Comparison of ENCODE assay signal across 9 cellular contexts in the genomic region with DNA sequence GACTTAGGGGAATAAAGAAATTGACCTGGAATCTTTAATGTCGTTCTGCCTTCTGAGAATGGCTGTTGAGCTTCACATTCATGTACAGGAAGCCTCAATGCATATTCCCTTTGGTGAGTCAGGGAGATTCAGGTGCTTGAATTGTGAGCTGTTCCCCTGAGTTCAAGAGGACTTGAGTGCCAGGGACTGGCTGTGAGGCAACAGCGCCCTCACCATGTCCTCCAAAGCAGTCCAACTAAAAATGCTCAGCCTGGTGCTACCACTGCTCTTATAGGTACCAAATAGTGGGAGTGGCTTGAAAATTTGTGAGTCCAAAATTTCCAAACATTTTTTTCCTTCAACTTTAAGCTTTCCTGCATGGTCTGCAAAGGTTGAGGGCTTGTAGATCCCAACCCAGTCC. TPM values are rescaled to one million over a fixed set of nuclear protein-coding genes. Genes with fewer than 3 reads are reported as not detected.
DNase-seq lines count a peak whose midpoint lies in the region; ATAC-seq, FAIRE-seq and TF ChIP-seq lines count a peak whose summit lies in the region.
"Had no signal": no experiment of that assay in that cellular context is flagged by ENCODE, and none has a peak within 500 bp of the region (broad histone marks: within the 10 kb centered on the region; RNA-seq: fewer than 3 reads in every experiment).

No MANE protein-coding gene starts in this region.

- no peaks in the 10 kb centered on the region for H3F3A ChIP-seq in OCI-LY1 (ENCODE audit: insufficient read depth, low read length)

- H3K4me3 ChIP-seq in AG04449 (ENCODE audit: low read depth, low read length) (no peak overlapping the region), OCI-LY1 (ENCODE audit: low read depth, low read length, poor library complexity, severe bottlenecking) (no peak overlapping the region), kidney (ENCODE audit: low read length in 2 of 2) (no peak overlapping the region), spleen (no peak overlapping the region)

- peaks cover 15% of the 10 kb centered on the region; the same call in 1 of the 2 replicates for H3K36me3 ChIP-seq in OCI-LY1 (ENCODE audit: insufficient read depth, low read length)
- H3K36me3 ChIP-seq in kidney (ENCODE audit: control insufficient read depth in 1 of 2, insufficient read depth in 2 of 2, low read length in 2 of 2), result peaks cover 5 to 18% of the 10 kb centered on the region in 2 donors
- H3K36me3 ChIP-seq in spleen, result peaks cover 0 to 100% (median 59%) of the 10 kb centered on the region in 6 donors

- TF ChIP-seq POLR2A in spleen (IDR thresholded peaks at IDR 0.05), result no peak

- 90 to 93% (median 92%) methylated on average over 2 of the region's 2 CpGs for WGBS in spleen, 5 donors

- POLR2A ChIA-PET in AG04449 (lab: Yijun Ruan, JAX), result no interaction called here

- no peak overlapping the region for H2AFZ ChIP-seq in OCI-LY1 (ENCODE audit: low read length)
- H2AFZ ChIP-seq: parathyroid adenoma had no signal

- H3K27ac ChIP-seq in OCI-LY1 (ENCODE audit: low read depth, low read length, poor library complexity, severe bottlenecking) (no peak overlapping the region), kidney (ENCODE audit: low read depth in 2 of 2, low read length in 2 of 2) (no peak overlapping the region), spleen (no peak overlapping the region)
- H3K27ac ChIP-seq: parathyroid adenoma had no signal

- FAIRE-seq in kidney (lab: Jason Lieb, UNC), result no peak

- H3K9me2 ChIP-seq in OCI-LY1 (ENCODE audit: low read depth, low read length), result no peaks in the 10 kb centered on the region

- no peak overlapping the region for H3K9ac ChIP-seq in OCI-LY1 (ENCODE audit: low read length)
- H3K9ac ChIP-seq in kidney (ENCODE audit: low read length in 2 of 2), result no peak overlapping the region
- H3K9ac ChIP-seq: parathyroid adenoma had no signal

- no peaks in the 10 kb centered on the region for H4K20me1 ChIP-seq in OCI-LY1 (ENCODE audit: insufficient read depth, low read length)

- CTCF ChIA-PET in AG04449 (lab: Yijun Ruan, JAX), result interaction anchor here (0.9 to 2.7 kb wide), 14 partner anchors 8 to 268 kb away, joined by 3 to 15 read pairs (median 5); no protein-coding TSS in a partner anchor

- H3K4me1 ChIP-seq in OCI-LY1 (ENCODE audit: insufficient read depth, low read length, severe bottlenecking) (no peaks in the 10 kb centered on the region), kidney (ENCODE audit: control insufficient read depth in 1 of 2, insufficient read depth in 1 of 2, low read depth in 1 of 2, low read length in 2 of 2) (no peaks in the 10 kb centered on the region), spleen (no peaks in the 10 kb centered on the region)
- H3K4me1 ChIP-seq: parathyroid adenoma had no signal

- H3K4me2 ChIP-seq in OCI-LY1 (ENCODE audit: low read length), result no peak overlapping the region

- no peaks in the 10 kb centered on the region for H3K9me3 ChIP-seq in OCI-LY1 (ENCODE audit: low read length)
- no peaks in the 10 kb centered on the region for H3K9me3 ChIP-seq in kidney (ENCODE audit: control insufficient read depth in 1 of 2, low read length in 2 of 2)
- H3K9me3 ChIP-seq in spleen, result no peaks in the 10 kb centered on the region

- peak; percentile 90 for ATAC-seq in esophagus mucosa
- no peak for ATAC-seq in GM21737 (IDR thresholded peaks at IDR 0.05; ENCODE audit: unreplicated experiment)
- ATAC-seq in GM18867 (IDR thresholded peaks at IDR 0.05; ENCODE audit: unreplicated experiment), result no peak

- intact Hi-C loops in kidney (cut with DNase I) (no loop called here), spleen (cut with DNase I; ENCODE audit: low total_unique reads) (no loop called here)

- peak; percentile 32 for TF ChIP-seq CTCF in AG04449 (IDR thresholded peaks at IDR 0.05; ENCODE audit: insufficient read depth, low read length, missing control alignments)
- peak; percentile 29 for TF ChIP-seq CTCF in GM10266 (IDR thresholded peaks at IDR 0.05; ENCODE audit: control insufficient read depth, insufficient read depth, low read depth, missing control alignments)
- peak; percentile 65 for TF ChIP-seq CTCF in OCI-LY1 (IDR thresholded peaks at IDR 0.05; ENCODE audit: low read length)
- no peak for TF ChIP-seq CTCF in kidney (IDR thresholded peaks at IDR 0.05; ENCODE audit: borderline replicate concordance, extremely low read depth, insufficient read depth)
- no peak for TF ChIP-seq CTCF in spleen (IDR thresholded peaks at IDR 0.05 in 8 of 11, conservative IDR thresholded peaks at IDR 0.05 in 3 of 11)

- DNase-seq in AG04449 (ENCODE audit: low read depth, low spot score) (no peak), GM10266 (ENCODE audit: extremely low spot score) (no peak), kidney (no peak), spleen (no peak)

- H3K27me3 ChIP-seq in OCI-LY1 (ENCODE audit: insufficient read depth, low read length) (no peaks in the 10 kb centered on the region), spleen (replicated peaks in 1 of 7) (no peaks in the 10 kb centered on the region)

- no peaks in the 10 kb centered on the region for H3K79me2 ChIP-seq in OCI-LY1 (ENCODE audit: insufficient read depth, low read length)
- H3K79me2 ChIP-seq: parathyroid adenoma had no signal

RNA-seq across cellular contexts. Expression of a gene that starts 54.1 kb away (rescaled TPM):
- total RNA-seq in esophagus mucosa (16.8 TPM), kidney (14.5 TPM), spleen (10 to 100 TPM; 15.2 to 19.5 (median 17.1) TPM)
- polyA plus RNA-seq in kidney (ENCODE audit: insufficient read depth, low read depth, low replicate concordance) (12.1 TPM), spleen (10 to 100 TPM in 1 of 3 donors, 1 to 10 TPM in 2; 7.6 to 10.4 (median 8.7) TPM)

Comparison
In these comparisons a context has a peak if more than half of its experiments do, and no peak if none do; other contexts are left out.
1. CTCF ChIP-seq: peak in AG04449 (single experiment), GM10266 (single experiment) and OCI-LY1 (single experiment); none in kidney (single experiment) and spleen (0 of 11).